9 cellular contexts compared by ENCODE assay signal in genomic region chr16:67431805-67432476, GRCh38. TPM values are rescaled to one million over a fixed set of nuclear protein-coding genes. Genes with fewer than 3 reads are reported as not detected.
DNase-seq lines count a peak whose midpoint lies in the region; ATAC-seq and TF ChIP-seq lines count a peak whose summit lies in the region.
"Had no signal": no experiment of that assay in that cellular context is flagged by ENCODE, and none has a peak within 500 bp of the region (broad histone marks: within the 10 kb centered on the region; RNA-seq: fewer than 3 reads in every experiment).

No MANE protein-coding gene starts in this region.

- TF ChIP-seq EP300 in transverse colon (IDR thresholded peaks at IDR 0.05; ENCODE audit: low read depth): no peak

- H3K36me3 Mint-ChIP-seq in activated naive CD4-positive, alpha-beta T cell treated with anti-CD3 and anti-CD28 coated beads, Interleukin-2, amount 10 ng/mL, durations not matched to agents 7 days and 5 days: no peaks in the 10 kb centered on the region
- H3K36me3 Mint-ChIP-seq in activated CD8-positive, alpha-beta T cell treated with anti-CD3 and anti-CD28 coated beads for 36 hours (ENCODE audit: low read depth): no peaks in the 10 kb centered on the region

- H3K4me2 ChIP-seq in OCI-LY7 (ENCODE audit: low read length): no peak overlapping the region

- H3K9ac ChIP-seq in liver (ENCODE audit: low read depth in 1 of 2, low read length in 2 of 2): peak overlapping the region in 1 of 2 donors; percentile 33

- H3K4me3 ChIP-seq in liver (ENCODE audit: low read depth in 1 of 3, low read length in 3 of 3): peak overlapping the region; percentile 51 to 54 (median 53)
- H3K4me3 ChIP-seq in transverse colon: peak overlapping the region; percentile 41 to 57 (median 52)
- no peak overlapping the region for H3K4me3 ChIP-seq in OCI-LY7 (ENCODE audit: low read depth, low read length, poor library complexity, severe bottlenecking)

- no TSS peak for BruUV-seq in OCI-LY7 (replicated peaks; lab: Mats Ljungman, UMichigan)

- no peak for TF ChIP-seq RAD21 in liver (IDR thresholded peaks at IDR 0.05)

- H3K27me3 ChIP-seq in liver (ENCODE audit: control insufficient read depth in 4 of 4, insufficient read depth in 4 of 4, low read length in 3 of 4) (no peaks in the 10 kb centered on the region), transverse colon (no peaks in the 10 kb centered on the region)

- no peaks in the 10 kb centered on the region for H3K79me2 ChIP-seq in OCI-LY7 (ENCODE audit: insufficient read depth, low read depth, low read length)

- no peak for TF ChIP-seq CTCF in activated CD8-positive, alpha-beta T cell treated with anti-CD3 and anti-CD28 coated beads for 36 hours (IDR thresholded peaks at IDR 0.05)
- TF ChIP-seq CTCF in liver (IDR thresholded peaks at IDR 0.05; ENCODE audit: low read depth, low read length, missing input control) (no peak), transverse colon (IDR thresholded peaks at IDR 0.05) (no peak), OCI-LY7 (conservative IDR thresholded peaks at IDR 0.05; ENCODE audit: low read length) (no peak)

- H3K27ac Mint-ChIP-seq in activated naive CD4-positive, alpha-beta T cell treated with anti-CD3 and anti-CD28 coated beads, Interleukin-2, amount 10 ng/mL, durations not matched to agents 7 days and 5 days: no peak overlapping the region
- H3K27ac Mint-ChIP-seq in activated CD8-positive, alpha-beta T cell treated with anti-CD3 and anti-CD28 coated beads for 36 hours: no peak overlapping the region

- H3K4me3 Mint-ChIP-seq in activated naive CD4-positive, alpha-beta T cell treated with anti-CD3 and anti-CD28 coated beads, Interleukin-2, amount 10 ng/mL, durations not matched to agents 7 days and 5 days: peak overlapping the region; percentile 64
- peak overlapping the region; percentile 62 for H3K4me3 Mint-ChIP-seq in activated CD8-positive, alpha-beta T cell treated with anti-CD3 and anti-CD28 coated beads for 36 hours

- in situ Hi-C loops in transverse colon (cut with MboI; ENCODE audit: low pct_ligation_motif_present in 1 of 4, low pct_unique_long_range_greater_than_20kb in 1 of 4, low sequenced_read_pairs in 3 of 4): no loop called here

- peaks cover 10% of the 10 kb centered on the region for H3K4me1 Mint-ChIP-seq in activated naive CD4-positive, alpha-beta T cell treated with anti-CD3 and anti-CD28 coated beads, Interleukin-2, amount 10 ng/mL, durations not matched to agents 7 days and 5 days
- peaks cover 7% of the 10 kb centered on the region for H3K4me1 Mint-ChIP-seq in activated CD8-positive, alpha-beta T cell treated with anti-CD3 and anti-CD28 coated beads for 36 hours (ENCODE audit: low read depth)

- no peak for TF ChIP-seq POLR2A in transverse colon (IDR thresholded peaks at IDR 0.05)

- no peaks in the 10 kb centered on the region for H3K9me2 ChIP-seq in OCI-LY7 (ENCODE audit: insufficient read depth, low read length)

- peaks cover 66% of the 10 kb centered on the region for H3K27me3 Mint-ChIP-seq in activated naive CD4-positive, alpha-beta T cell treated with anti-CD3 and anti-CD28 coated beads, Interleukin-2, amount 10 ng/mL, durations not matched to agents 7 days and 5 days
- peaks cover 31% of the 10 kb centered on the region for H3K27me3 Mint-ChIP-seq in activated CD8-positive, alpha-beta T cell treated with anti-CD3 and anti-CD28 coated beads for 36 hours

- 35% methylated on average over 12 of the region's 12 CpGs for WGBS in liver
- 28% methylated on average over 12 of the region's 12 CpGs; no CpG with 5 or more reads in 1 of the 2 donors for WGBS in transverse colon (ENCODE audit: low coverage in 1 of 2), 2 donors

- H3K4me1 ChIP-seq in liver (ENCODE audit: control insufficient read depth in 4 of 4, insufficient read depth in 4 of 4, low read length in 3 of 4) (peaks cover 13 to 42% (median 38%) of the 10 kb centered on the region in 4 donors), transverse colon (peaks cover 14 to 38% (median 28%) of the 10 kb centered on the region in 4 donors), OCI-LY7 (ENCODE audit: insufficient read depth, low read length, poor library complexity, severe bottlenecking) (no peaks in the 10 kb centered on the region)

- DNase-seq in activated naive CD4-positive, alpha-beta T cell treated with anti-CD3 and anti-CD28 coated beads, Interleukin-2, amount 10 ng/mL, durations not matched to agents 7 days and 5 days: no peak
- DNase-seq in activated naive CD4-positive, alpha-beta T cell treated with Interleukin-2 at 50 U/mL for 16 hours: no peak
- DNase-seq in activated CD8-positive, alpha-beta T cell treated with anti-CD3 and anti-CD28 coated beads for 36 hours: no peak
- no peak for DNase-seq in transverse colon
- no peak for DNase-seq in OCI-LY7 (ENCODE audit: low spot score)

- intact Hi-C loops in activated CD8-positive, alpha-beta T cell treated with anti-CD3 and anti-CD28 coated beads for 36 hours (cut with micrococcal nuclease): no loop called here
- intact Hi-C loops in transverse colon (cut with DNase I; ENCODE audit: low total_unique reads) (no loop called here), OCI-LY7 (cut with micrococcal nuclease; ENCODE audit: unreplicated experiment) (no loop called here)

- H3K9me3 ChIP-seq in liver (ENCODE audit: control insufficient read depth in 4 of 4, low read length in 3 of 4) (no peaks in the 10 kb centered on the region), transverse colon (no peaks in the 10 kb centered on the region), OCI-LY7 (ENCODE audit: low read length) (no peaks in the 10 kb centered on the region)

- ATAC-seq in activated CD8-positive, alpha-beta T cell treated with anti-CD3 and anti-CD28 coated beads for 36 hours: no peak
- ATAC-seq in GM18873 (IDR thresholded peaks at IDR 0.05; ENCODE audit: low FRiP score, unreplicated experiment) (no peak), GM18519 (IDR thresholded peaks at IDR 0.05; ENCODE audit: low FRiP score, unreplicated experiment) (no peak)

- peak overlapping the region in 1 of 2 donors; percentile 67 for H3K27ac ChIP-seq in liver (ENCODE audit: low read depth in 1 of 2, low read length in 2 of 2)
- H3K27ac ChIP-seq in transverse colon: peak overlapping the region; percentile 88 to 94 (median 90)
- H3K27ac ChIP-seq in OCI-LY7 (ENCODE audit: low read depth, low read length, poor library complexity, severe bottlenecking): no peak overlapping the region

- H3K36me3 ChIP-seq in liver (ENCODE audit: control insufficient read depth in 4 of 4, insufficient read depth in 3 of 4, low read depth in 1 of 4, low read length in 3 of 4) (peaks cover 0 to 2% (median 0%) of the 10 kb centered on the region in 4 donors), transverse colon (peaks cover 0 to 3% (median 0%) of the 10 kb centered on the region in 4 donors), OCI-LY7 (ENCODE audit: insufficient read depth, low read length) (no peaks in the 10 kb centered on the region)

- no peaks in the 10 kb centered on the region for H4K20me1 ChIP-seq in OCI-LY7 (ENCODE audit: insufficient read depth, low read length)

- CTCF ChIA-PET in activated naive CD4-positive, alpha-beta T cell treated with anti-CD3 and anti-CD28 coated beads, Interleukin-2, amount 10 ng/mL, durations not matched to agents 7 days and 5 days (lab: Charles Lee): interaction anchor here (1.1 to 4.9 kb wide), 2 partner anchors 15 to 82 kb away, joined by 4 to 24 read pairs; no protein-coding TSS in a partner anchor
- CTCF ChIA-PET in activated CD8-positive, alpha-beta T cell treated with anti-CD3 and anti-CD28 coated beads for 36 hours (lab: Charles Lee): interaction anchor here (0.9 to 2.5 kb wide), 3 partner anchors 13 to 34 kb away, joined by 4 to 9 read pairs (median 6); no protein-coding TSS in a partner anchor
- CTCF ChIA-PET in OCI-LY7 (lab: Charles Lee; ENCODE audit: unreplicated experiment): interaction anchor here (0.6 kb wide), 2 partner anchors 37 to 249 kb away, joined by 4 to 14 read pairs; no protein-coding TSS in a partner anchor

- POLR2A ChIA-PET in activated CD8-positive, alpha-beta T cell treated with anti-CD3 and anti-CD28 coated beads for 36 hours (lab: Charles Lee): interaction anchor here (0.8 to 2.1 kb wide), 3 partner anchors 8 to 184 kb away, joined by 3 to 8 read pairs (median 6); no protein-coding TSS in a partner anchor
- POLR2A ChIA-PET in OCI-LY7 (lab: Charles Lee): interaction anchor here (0.6 kb wide), 2 partner anchors 117 to 234 kb away, joined by 4 to 11 read pairs; no protein-coding TSS in a partner anchor

- no peaks in the 10 kb centered on the region for H3K9me3 Mint-ChIP-seq in activated naive CD4-positive, alpha-beta T cell treated with anti-CD3 and anti-CD28 coated beads, Interleukin-2, amount 10 ng/mL, durations not matched to agents 7 days and 5 days
- H3K9me3 Mint-ChIP-seq in activated CD8-positive, alpha-beta T cell treated with anti-CD3 and anti-CD28 coated beads for 36 hours: no peaks in the 10 kb centered on the region

- H2AFZ ChIP-seq in OCI-LY7 (ENCODE audit: low read length): no peak overlapping the region

TF ChIP-seq in liver, 16 proteins besides CTCF, POLR2A, EP300 and RAD21 (continues in another document):
- no peak for TF ChIP-seq HNF4A (conservative IDR thresholded peaks at IDR 0.05)

RNA-seq across cellular contexts. Expression of gene HSD11B2, which starts 1.0 kb away (rescaled TPM):
- total RNA-seq in activated CD8-positive, alpha-beta T cell treated with anti-CD3 and anti-CD28 coated beads for 36 hours: 1 to 10 TPM; 1.6 to 2.3 TPM
- 1 to 10 TPM in 1 of 2 donors, under 1 TPM in 1; 0.51 to 6.7 TPM for total RNA-seq in liver
- 1 to 10 TPM; 1.8 to 2.7 TPM for polyA plus RNA-seq in liver
- total RNA-seq in transverse colon: 1,000 to 10,000 TPM in 1 of 4 donors, 100 to 1,000 TPM in 3; 667 to 1,081 (median 790) TPM
- total RNA-seq in OCI-LY7 (2014; rRNA removed; shearing (Covaris generic)): not detected in 2 replicates
- not detected in 2 replicates for total RNA-seq in OCI-LY7 (2022)

RNA-seq across cellular contexts. Expression of gene ZDHHC1, which starts 15.7 kb away (rescaled TPM):
- total RNA-seq in activated CD8-positive, alpha-beta T cell treated with anti-CD3 and anti-CD28 coated beads for 36 hours: under 1 TPM; 0.54 to 0.60 TPM
- total RNA-seq in liver (1 to 10 TPM in 1 of 2 donors, under 1 TPM in 1; 0.33 to 1.6 TPM), transverse colon (10 to 100 TPM in 2 of 4 donors, 1 to 10 TPM in 2; 7.1 to 36.3 (median 20.5) TPM), OCI-LY7 (2022) (not detected in 2 replicates)
- polyA plus RNA-seq in liver: 1 to 10 TPM in 1 of 2 donors, under 1 TPM in 1; 0.53 to 1.6 TPM
- not detected in 2 replicates for total RNA-seq in OCI-LY7 (2014; rRNA removed; shearing (Covaris generic))

RNA-seq across cellular contexts. Expression of gene TPPP3, which starts 38.6 kb away (rescaled TPM):
- total RNA-seq in activated CD8-positive, alpha-beta T cell treated with anti-CD3 and anti-CD28 coated beads for 36 hours: not detected
- total RNA-seq in liver: under 1 TPM; 0.28 to 0.84 TPM
- under 1 TPM; 0.35 to 0.75 TPM for polyA plus RNA-seq in liver
- 10 to 100 TPM in 1 of 4 donors, 1 to 10 TPM in 2, not detected in 1; 3.5 to 20.9 (median 5.7) TPM for total RNA-seq in transverse colon
- not detected in 2 replicates for total RNA-seq in OCI-LY7 (2014; rRNA removed; shearing (Covaris generic))
- total RNA-seq in OCI-LY7 (2022): not detected in 2 replicates

RNA-seq across cellular contexts. Expression of gene ATP6V0D1, which starts 49.0 kb away (rescaled TPM):
- 10 to 100 TPM; 17.5 to 18.2 TPM for total RNA-seq in activated CD8-positive, alpha-beta T cell treated with anti-CD3 and anti-CD28 coated beads for 36 hours
- total RNA-seq in liver: 10 to 100 TPM; 73.2 to 80.2 TPM
- polyA plus RNA-seq in liver: 10 to 100 TPM; 47.6 to 59.9 TPM
- 100 to 1,000 TPM; 218 to 457 (median 386) TPM for total RNA-seq in transverse colon
- total RNA-seq in OCI-LY7 (2014; rRNA removed; shearing (Covaris generic)): 13.5 and 24.4 TPM in 2 replicates
- 34.0 and 38.0 TPM in 2 replicates for total RNA-seq in OCI-LY7 (2022)

RNA-seq across cellular contexts. Expression of gene AGRP, which starts 51.4 kb away (rescaled TPM):
- not detected for total RNA-seq in activated CD8-positive, alpha-beta T cell treated with anti-CD3 and anti-CD28 coated beads for 36 hours
- total RNA-seq in liver: not detected
- polyA plus RNA-seq in liver: under 1 TPM; 0.18 to 0.50 TPM
- total RNA-seq in transverse colon: not detected
- not detected in 2 replicates for total RNA-seq in OCI-LY7 (2014; rRNA removed; shearing (Covaris generic))
- total RNA-seq in OCI-LY7 (2022): 0.52 TPM in 1 of 2 replicates, not detected in the other
- total RNA-seq: sciatic nerve had no signal

Comparison
In these comparisons a context has a peak if more than half of its experiments do, and no peak if none do; other contexts are left out.
1. RNA of gene HSD11B2, which starts 1.0 kb away (total RNA-seq): 667 to 1,081 TPM in transverse colon; 0.51 to 6.7 TPM in liver, 1.6 to 2.3 TPM in activated CD8-positive, alpha-beta T cell treated with anti-CD3 and anti-CD28 coated beads for 36 hours and not detected in OCI-LY7; every median in the first group is over 10 times any median in the second.